Comparison of ENCODE assay signal across 13 cellular contexts in the genomic region with DNA sequence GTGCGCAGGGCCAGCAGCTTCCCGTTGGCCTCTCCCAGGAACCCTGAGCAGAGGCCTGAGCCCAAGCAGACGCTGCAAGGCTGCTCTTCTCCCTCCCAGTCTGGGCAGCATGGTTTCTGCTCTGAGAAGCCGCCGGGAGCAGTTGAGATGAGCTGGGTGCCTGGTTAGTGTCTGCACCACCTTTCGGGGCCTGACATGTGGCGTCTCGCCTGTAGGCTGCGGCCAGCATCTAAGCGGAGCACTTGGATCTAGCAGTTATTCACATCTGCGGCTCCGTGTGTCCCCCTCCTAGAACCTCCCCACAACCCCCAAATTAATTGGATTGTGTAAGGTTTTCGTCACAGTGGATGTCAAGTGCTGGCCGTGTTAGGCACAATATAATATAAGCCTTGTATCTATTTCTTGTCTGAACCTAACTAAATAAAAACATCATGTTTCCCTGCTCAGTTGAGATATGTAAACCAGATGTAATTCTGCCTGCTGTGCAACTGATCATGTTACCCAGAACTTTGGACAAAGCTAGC. TPM values are rescaled to one million over a fixed set of nuclear protein-coding genes. Genes with fewer than 3 reads are reported as not detected.
A peak's percentile ranks its signal among the peaks of the same experiment; 100 is the strongest.
DNase-seq lines count a peak whose midpoint lies in the region; TF ChIP-seq lines count a peak whose summit lies in the region.
"Had no signal": no experiment of that assay in that cellular context is flagged by ENCODE, and none has a peak within 500 bp of the region (broad histone marks: within the 10 kb centered on the region; RNA-seq: fewer than 3 reads in every experiment).

No MANE protein-coding gene starts in this region.

- H3K27me3 ChIP-seq in spleen (replicated peaks in 1 of 7), result no peaks in the 10 kb centered on the region

- H3K27ac Mint-ChIP-seq in immature natural killer cell, result peak overlapping the region; percentile 99 to 100 (median 99)

- peak overlapping the region; percentile 15 to 96 (median 90) for H3K4me3 Mint-ChIP-seq in immature natural killer cell

- TF ChIP-seq CTCF in spleen (IDR thresholded peaks at IDR 0.05 in 8 of 11, conservative IDR thresholded peaks at IDR 0.05 in 3 of 11) (no peak), GM13976 (IDR thresholded peaks at IDR 0.05; ENCODE audit: borderline replicate concordance, control extremely low read depth, extremely low read depth, insufficient read depth, missing control alignments) (no peak)

- H3K4me3 ChIP-seq in spleen, result no peak overlapping the region

- WGBS in spleen, 5 donors, result 84 to 90% (median 85%) methylated on average over 7 to 14 of the region's 14 CpGs

- H3K27ac ChIP-seq in spleen, result peak overlapping the region in 3 of 8 donors; percentile 11 to 80 (median 59)

- peaks cover 11 to 31% (median 26%) of the 10 kb centered on the region in 3 donors for H3K27me3 Mint-ChIP-seq in immature natural killer cell (ENCODE audit: low read depth in 3 of 3)

- DNase-seq in NCI-H1694 treated with DMSO at 0.1 percent for 48 hours (lab: John Stamatoyannopoulos, UW) (peak; percentile 38), cerebellum (ENCODE audit: low spot score) (peak; percentile 50), immature natural killer cell (no peak), spleen (peak; percentile 66), GM13976 (ENCODE audit: low spot score) (no peak), NCI-H1048 (lab: John Stamatoyannopoulos, UW) (no peak)
- DNase-seq in stimulated activated CD4-positive, alpha-beta T cell treated with anti-CD3 and anti-CD28 coated beads, Interleukin-4, amount 100 ng/mL, for 24 hours, result no peak
- DNase-seq: activated CD4-positive, CD25-positive, alpha-beta regulatory T cell; activated gamma-delta T cell; EL; HCEC 1CT; PC-3; small intestine had no signal

- peaks cover 0 to 37% (median 0%) of the 10 kb centered on the region in 6 donors for H3K36me3 ChIP-seq in spleen

- H3K4me1 Mint-ChIP-seq in immature natural killer cell, result peaks cover 90 to 96% of the 10 kb centered on the region in 2 donors

- H3K9me3 Mint-ChIP-seq in immature natural killer cell, result no peaks in the 10 kb centered on the region

- intact Hi-C loops in spleen (cut with DNase I; ENCODE audit: low total_unique reads), result no loop called here

- no peak for TF ChIP-seq POLR2A in spleen (IDR thresholded peaks at IDR 0.05)

- peaks cover 0 to 8% (median 3%) of the 10 kb centered on the region in 3 donors for H3K36me3 Mint-ChIP-seq in immature natural killer cell

- in situ Hi-C loops in GM13976 (cut with MboI; ENCODE audit: low sequenced_read_pairs, unreplicated experiment), result no loop called here

- no peaks in the 10 kb centered on the region for H3K9me3 ChIP-seq in spleen

- peaks cover 8 to 97% (median 76%) of the 10 kb centered on the region in 6 donors for H3K4me1 ChIP-seq in spleen

RNA-seq across cellular contexts. Expression of a gene that starts 45.6 kb away (rescaled TPM):
- 6.5 TPM for total RNA-seq in cerebellum
- polyA plus RNA-seq in immature natural killer cell, result 10 to 100 TPM in 1 of 3 donors, 1 to 10 TPM in 2; 4.7 to 21.7 (median 6.9) TPM
- 10 to 100 TPM; 44.4 to 92.7 (median 60.0) TPM for total RNA-seq in spleen
- polyA plus RNA-seq in spleen, result 10 to 100 TPM; 14.5 to 29.7 (median 15.9) TPM

Comparison
In these comparisons a context has a peak if more than half of its experiments do, and no peak if none do; other contexts are left out.
1. DNase-seq: peak in NCI-H1694 treated with DMSO at 0.1 percent for 48 hours (single experiment), cerebellum (single experiment) and spleen (single experiment); none in immature natural killer cell (0 of 3), GM13976 (single experiment), stimulated activated CD4-positive, alpha-beta T cell treated with anti-CD3 and anti-CD28 coated beads, Interleukin-4, amount 100 ng/mL, for 24 hours (single experiment) and NCI-H1048 (single experiment).